In genomic region chr2:71742953-71743601, GRCh38 we compare ENCODE assay signal across 9 cellular contexts.
A peak's percentile ranks its signal among the peaks of the same experiment; 100 is the strongest.
DNase-seq lines count a peak whose midpoint lies in the region; ATAC-seq, FAIRE-seq and TF ChIP-seq lines count a peak whose summit lies in the region.
"Had no signal": no experiment of that assay in that cellular context is flagged by ENCODE, and none has a peak within 500 bp of the region (broad histone marks: within the 10 kb centered on the region; RNA-seq: fewer than 3 reads in every experiment).

No MANE protein-coding gene starts in this region.

- peaks cover 7% of the 10 kb centered on the region for H3K9me3 Mint-ChIP-seq in stimulated activated memory B cell treated with anti-CD40 and anti-IgM and Interleukin-4, amounts not matched to agents 10 μg/mL and 1 μg/mL and 100 μg/mL, for 72 hours

- no peak overlapping the region for H3K27ac Mint-ChIP-seq in stimulated activated memory B cell treated with anti-CD40 and anti-IgM and Interleukin-4, amounts not matched to agents 10 μg/mL and 1 μg/mL and 100 μg/mL, for 72 hours

- FAIRE-seq in pancreas (lab: Jason Lieb, UNC): no peak

- H3K9me2 ChIP-seq in PC-3 (replicated peaks; ENCODE audit: low read length): no peaks in the 10 kb centered on the region

- TF ChIP-seq CTCF in PC-3 (conservative IDR thresholded peaks at IDR 0.05; ENCODE audit: low read depth, low read length) (no peak), pancreas (IDR thresholded peaks at IDR 0.05) (no peak)

- intact Hi-C loops in PC-3 (cut with micrococcal nuclease) (loop anchor here (2.0 kb wide), 2 partner anchors 26 to 50 kb away; no protein-coding TSS in a partner anchor), pancreas (cut with DNase I) (no loop called here)

- CTCF ChIA-PET in PC-3 (lab: Charles Lee): no interaction called here

- POLR2A ChIA-PET in PC-3 (lab: Charles Lee; ENCODE audit: unreplicated experiment): no interaction called here

- H3K27me3 Mint-ChIP-seq in stimulated activated memory B cell treated with anti-CD40 and anti-IgM and Interleukin-4, amounts not matched to agents 10 μg/mL and 1 μg/mL and 100 μg/mL, for 72 hours: peaks cover 18% of the 10 kb centered on the region

- no peak overlapping the region for H3K9ac ChIP-seq in PC-3 (ENCODE audit: low read length)

- no TSS peak for BruUV-seq in PC-3 (replicated peaks; lab: Mats Ljungman, UMichigan)

- H3K9me3 ChIP-seq in PC-3 (ENCODE audit: low read length) (0 out of 2 replicates have a peak, but pooled peaks cover 5% of the 10 kb centered on the region), pancreas (no peaks in the 10 kb centered on the region)
- H3K9me3 ChIP-seq: upper lobe of left lung had no signal

- no peak overlapping the region for H3K4me3 ChIP-seq in PC-3 (ENCODE audit: low read length)
- no peak overlapping the region for H3K4me3 ChIP-seq in pancreas
- H3K4me3 ChIP-seq: upper lobe of left lung had no signal

- no peak overlapping the region for H3K4me3 Mint-ChIP-seq in stimulated activated memory B cell treated with anti-CD40 and anti-IgM and Interleukin-4, amounts not matched to agents 10 μg/mL and 1 μg/mL and 100 μg/mL, for 72 hours

- peak overlapping the region; percentile 20; the same call in 1 of the 2 replicates for H3K27ac ChIP-seq in PC-3 (ENCODE audit: low read length)
- no peak overlapping the region for H3K27ac ChIP-seq in pancreas
- H3K27ac ChIP-seq: upper lobe of left lung had no signal

- H3K79me2 ChIP-seq in PC-3 (ENCODE audit: low read length): no peaks in the 10 kb centered on the region

- H3K36me3 ChIP-seq in PC-3 (ENCODE audit: low read depth, low read length) (no peaks in the 10 kb centered on the region), pancreas (no peaks in the 10 kb centered on the region)
- H3K36me3 ChIP-seq: upper lobe of left lung had no signal

- H3K4me2 ChIP-seq in PC-3 (ENCODE audit: low read length): peak overlapping the region; percentile 22; the same call in 1 of the 2 replicates

- ATAC-seq in PC-3: peak; percentile 74
- ATAC-seq in pancreas: peak in 3 of 4 donors; percentile 33 to 71 (median 42)
- no peak for ATAC-seq in stimulated activated memory B cell treated with anti-CD40 and anti-IgM and Interleukin-4, amounts not matched to agents 10 μg/mL and 1 μg/mL and 100 μg/mL, for 72 hours
- no peak for ATAC-seq in GM18520 (IDR thresholded peaks at IDR 0.05; ENCODE audit: unreplicated experiment)
- no peak for ATAC-seq in GM21717 (IDR thresholded peaks at IDR 0.05; ENCODE audit: unreplicated experiment)

- DNase-seq in COLO829 (ENCODE audit: low spot score): peak; percentile 45
- peak; percentile 96 for DNase-seq in PC-3
- peak; percentile 82 for DNase-seq in fibroblast of peridontal ligament (ENCODE audit: extremely low read depth)
- DNase-seq in pancreas: peak in 3 of 6 donors; percentile 9 to 32 (median 18)
- no peak for DNase-seq in CD1c-positive myeloid dendritic cell (ENCODE audit: extremely low spot score)
- DNase-seq: upper lobe of left lung had no signal

- peaks cover 50% of the 10 kb centered on the region for H3K4me1 ChIP-seq in PC-3 (ENCODE audit: insufficient read depth, low read length)
- H3K4me1 ChIP-seq in pancreas: peaks cover 14 to 18% (median 16%) of the 10 kb centered on the region in 3 donors

- no peaks in the 10 kb centered on the region for H3K36me3 Mint-ChIP-seq in stimulated activated memory B cell treated with anti-CD40 and anti-IgM and Interleukin-4, amounts not matched to agents 10 μg/mL and 1 μg/mL and 100 μg/mL, for 72 hours

- H3K27me3 ChIP-seq in PC-3 (ENCODE audit: low read length): no peaks in the 10 kb centered on the region
- H3K27me3 ChIP-seq in pancreas: no peaks in the 10 kb centered on the region
- H3K27me3 ChIP-seq: upper lobe of left lung had no signal

- no peaks in the 10 kb centered on the region for H4K20me1 ChIP-seq in PC-3 (ENCODE audit: low read length)

- H3K4me1 Mint-ChIP-seq in stimulated activated memory B cell treated with anti-CD40 and anti-IgM and Interleukin-4, amounts not matched to agents 10 μg/mL and 1 μg/mL and 100 μg/mL, for 72 hours: no peaks in the 10 kb centered on the region

- H2AFZ ChIP-seq in PC-3 (ENCODE audit: low read length): 0 out of 2 replicates have a peak overlapping the region, but pooled peaks have one; percentile 39

- WGBS in pancreas, 2 donors: 81 to 84% methylated on average over 16 of the region's 16 CpGs

- no peaks in the 10 kb centered on the region for H3F3A ChIP-seq in PC-3 (ENCODE audit: low read length, unreplicated experiment)

Comparison
In these comparisons a context has a peak if more than half of its experiments do, and no peak if none do; other contexts are left out.
1. ATAC-seq: peak in PC-3 (single experiment) and pancreas (3 of 4); none in stimulated activated memory B cell treated with anti-CD40 and anti-IgM and Interleukin-4, amounts not matched to agents 10 μg/mL and 1 μg/mL and 100 μg/mL, for 72 hours (single experiment), GM18520 (single experiment) and GM21717 (single experiment).